ENCODE assay signal across 8 cellular contexts in genomic region chr6:5671162-5671561, GRCh38.
DNase-seq lines count a peak whose midpoint lies in the region; ATAC-seq and TF ChIP-seq lines count a peak whose summit lies in the region.

No MANE protein-coding gene starts in this region.

- no peak overlapping the region for H3K23ac ChIP-seq in IMR-90 (ENCODE audit: low read depth, low read length)

- no peak overlapping the region for H3K27ac ChIP-seq in IMR-90 (ENCODE audit: insufficient read depth, low read length)
- peak overlapping the region in 1 of 2 donors; percentile 71 for H3K27ac ChIP-seq in left lung
- H3K27ac ChIP-seq in uterus, result peak overlapping the region; percentile 7 to 70

- H3K36me3 Mint-ChIP-seq in activated CD8-positive, alpha-beta T cell treated with anti-CD3 and anti-CD28 coated beads for 36 hours (ENCODE audit: low read depth), result peaks cover 8% of the 10 kb centered on the region

- DNase-seq in GM10248 (ENCODE audit: extremely low spot score), result peak; percentile 57
- peak; percentile 71 for DNase-seq in IMR-90
- DNase-seq in activated CD8-positive, alpha-beta T cell treated with anti-CD3 and anti-CD28 coated beads for 36 hours, result peak; percentile 54
- peak in 1 of 2 donors; percentile 40 for DNase-seq in left lung
- peak; percentile 19 to 31 for DNase-seq in uterus
- DNase-seq in NCI-H2227 (lab: John Stamatoyannopoulos, UW; ENCODE audit: unreplicated experiment), result no peak
- DNase-seq in NCI-H2107 treated with DMSO at 0.1 percent for 48 hours (lab: John Stamatoyannopoulos, UW; ENCODE audit: unreplicated experiment), result no peak

- no peaks in the 10 kb centered on the region for H4K20me1 ChIP-seq in IMR-90 (ENCODE audit: insufficient read depth, low read length)

- H2AK9ac ChIP-seq in IMR-90 (replicated peaks; ENCODE audit: low read depth, low read length, poor library complexity), result no peak overlapping the region

- no peak overlapping the region; the same call in 1 of the 2 replicates for H3K14ac ChIP-seq in IMR-90 (replicated peaks; ENCODE audit: low read depth, low read length)

- H2BK15ac ChIP-seq in IMR-90 (ENCODE audit: low read depth, low read length), result no peak overlapping the region

- H3K18ac ChIP-seq in IMR-90 (ENCODE audit: low read depth, low read length), result peak overlapping the region; percentile 63

- CTCF ChIA-PET in GM10248 (lab: Yijun Ruan, JAX), result interaction anchor here (0.8 to 3.4 kb wide), 5 partner anchors 9 to 200 kb away, joined by 3 to 17 read pairs (median 4); no protein-coding TSS in a partner anchor
- CTCF ChIA-PET in IMR-90 (lab: Yijun Ruan, JAX), result interaction anchor here (0.6 to 1.0 kb wide), 2 partner anchors 22 to 164 kb away, joined by 3 to 4 read pairs; no protein-coding TSS in a partner anchor
- CTCF ChIA-PET in activated CD8-positive, alpha-beta T cell treated with anti-CD3 and anti-CD28 coated beads for 36 hours (lab: Charles Lee), result interaction anchor here (0.8 to 1.8 kb wide), 3 partner anchors 9 to 200 kb away, joined by 3 to 9 read pairs (median 4); no protein-coding TSS in a partner anchor

- H4K8ac ChIP-seq in IMR-90 (ENCODE audit: low read depth in 2 of 2, low read length in 2 of 2), result peak overlapping the region; percentile 15 to 38; a peak in 3 of 4 replicates

- POLR2A ChIA-PET in GM10248 (lab: Yijun Ruan, JAX), result no interaction called here
- POLR2A ChIA-PET in IMR-90 (lab: Charles Lee; ENCODE audit: unreplicated experiment), result no interaction called here
- POLR2A ChIA-PET in activated CD8-positive, alpha-beta T cell treated with anti-CD3 and anti-CD28 coated beads for 36 hours (lab: Charles Lee), result no interaction called here

- H3K27me3 Mint-ChIP-seq in activated CD8-positive, alpha-beta T cell treated with anti-CD3 and anti-CD28 coated beads for 36 hours, result no peaks in the 10 kb centered on the region

- peaks cover 50% of the 10 kb centered on the region for H3K4me1 Mint-ChIP-seq in activated CD8-positive, alpha-beta T cell treated with anti-CD3 and anti-CD28 coated beads for 36 hours (ENCODE audit: low read depth)

- no peak for TF ChIP-seq POLR2A in IMR-90 (IDR thresholded peaks at IDR 0.05; ENCODE audit: low read depth, low read length)
- TF ChIP-seq POLR2A in uterus (IDR thresholded peaks at IDR 0.05), result no peak

- H3K4me3 ChIP-seq in IMR-90 (ENCODE audit: insufficient read depth, low read depth, low read length), result no peak overlapping the region
- H3K4me3 ChIP-seq in left lung, result no peak overlapping the region
- H3K4me3 ChIP-seq in uterus, result no peak overlapping the region

- H2AK5ac ChIP-seq in IMR-90 (ENCODE audit: low read depth, low read length), result no peak overlapping the region

- no TSS peak for BruUV-seq in IMR-90 (replicated peaks; lab: Mats Ljungman, UMichigan)

- intact Hi-C loops in IMR-90 (cut with micrococcal nuclease), result no loop called here
- intact Hi-C loops in activated CD8-positive, alpha-beta T cell treated with anti-CD3 and anti-CD28 coated beads for 36 hours (cut with micrococcal nuclease), result no loop called here
- intact Hi-C loops in left lung (cut with DNase I), result no loop called here
- intact Hi-C loops in uterus (cut with DNase I; ENCODE audit: low total_unique reads), result no loop called here

- H2BK5ac ChIP-seq in IMR-90 (ENCODE audit: low read depth, low read length, poor library complexity, severe bottlenecking), result peak overlapping the region; percentile 18

- peak; percentile 42 for ATAC-seq in IMR-90 (ENCODE audit: low read depth)
- peak; percentile 96 for ATAC-seq in activated CD8-positive, alpha-beta T cell treated with anti-CD3 and anti-CD28 coated beads for 36 hours
- peak; percentile 80 for ATAC-seq in left lung
- no peak for ATAC-seq in GM19467 (IDR thresholded peaks at IDR 0.05; ENCODE audit: unreplicated experiment)

- no peaks in the 10 kb centered on the region for H3K9me3 ChIP-seq in IMR-90 (ENCODE audit: control insufficient read depth, insufficient read depth, low read length)
- H3K9me3 ChIP-seq in left lung, result no peaks in the 10 kb centered on the region
- H3K9me3 ChIP-seq in uterus, result no peaks in the 10 kb centered on the region

- peak overlapping the region; percentile 30; the same call in 1 of the 2 replicates for H2BK20ac ChIP-seq in IMR-90 (ENCODE audit: low read depth, low read length)

- H3K9ac ChIP-seq in IMR-90 (ENCODE audit: low read depth, low read length), result no peak overlapping the region

- H4K91ac ChIP-seq in IMR-90 (ENCODE audit: insufficient read depth, low read depth, low read length), result no peak overlapping the region

- H2AFZ ChIP-seq in IMR-90 (replicated peaks; ENCODE audit: low read length, poor library complexity), result peak overlapping the region; percentile 38

- no peak overlapping the region for H3K4ac ChIP-seq in IMR-90 (ENCODE audit: low read depth, low read length)

- H4K5ac ChIP-seq in IMR-90 (ENCODE audit: low read depth, low read length), result peak overlapping the region; percentile 87

- peak overlapping the region; percentile 82 for H3K27ac Mint-ChIP-seq in activated CD8-positive, alpha-beta T cell treated with anti-CD3 and anti-CD28 coated beads for 36 hours

- peaks cover 0 to 7% of the 10 kb centered on the region in 2 experiments; a peak in 1 of 4 replicates for H3K79me1 ChIP-seq in IMR-90 (ENCODE audit: low read depth in 1 of 2, low read length in 2 of 2)

- H3K27me3 ChIP-seq in IMR-90 (ENCODE audit: control insufficient read depth, insufficient read depth, low read length), result no peaks in the 10 kb centered on the region
- H3K27me3 ChIP-seq in left lung, result no peaks in the 10 kb centered on the region
- H3K27me3 ChIP-seq in uterus, result no peaks in the 10 kb centered on the region

- H2BK120ac ChIP-seq in IMR-90 (ENCODE audit: low read depth, low read length), result no peak overlapping the region

- in situ Hi-C loops in IMR-90 (cut with MboI; ENCODE audit: low sequenced_read_pairs), result no loop called here

- no peak for TF ChIP-seq CTCF in GM10248 (IDR thresholded peaks at IDR 0.05; ENCODE audit: control extremely low read depth, extremely low read depth, low read depth, missing control alignments)
- TF ChIP-seq CTCF in IMR-90 (conservative IDR thresholded peaks at IDR 0.05; ENCODE audit: low read depth, low read length), result no peak
- TF ChIP-seq CTCF in activated CD8-positive, alpha-beta T cell treated with anti-CD3 and anti-CD28 coated beads for 36 hours (IDR thresholded peaks at IDR 0.05), result no peak
- TF ChIP-seq CTCF in left lung (IDR thresholded peaks at IDR 0.05), result no peak
- TF ChIP-seq CTCF in uterus (IDR thresholded peaks at IDR 0.05), result no peak

- peaks cover 3% of the 10 kb centered on the region for H3K9me3 Mint-ChIP-seq in activated CD8-positive, alpha-beta T cell treated with anti-CD3 and anti-CD28 coated beads for 36 hours

- no peak for TF ChIP-seq RAD21 in IMR-90 (IDR thresholded peaks at IDR 0.05; ENCODE audit: low read length)

- no CpG with 5 or more reads among the region's 5 CpGs for WGBS in IMR-90 (ENCODE audit: extremely low coverage in 2 of 2, insufficient read length in 1 of 2), 2 experiments

- dilution Hi-C loops in IMR-90 (cut with HindIII; ENCODE audit: low sequenced_read_pairs, unreplicated experiment), result no loop called here

- H3K4me1 ChIP-seq in IMR-90 (ENCODE audit: control insufficient read depth, insufficient read depth, low read length) (peaks cover 22% of the 10 kb centered on the region), left lung (peaks cover 8 to 39% of the 10 kb centered on the region in 2 donors), uterus (peaks cover 0 to 9% of the 10 kb centered on the region in 2 donors)

- H3K36me3 ChIP-seq in IMR-90 (ENCODE audit: control insufficient read depth, insufficient read depth, low read length) (no peaks in the 10 kb centered on the region), left lung (no peaks in the 10 kb centered on the region), uterus (no peaks in the 10 kb centered on the region)

- H3K4me2 ChIP-seq in IMR-90 (ENCODE audit: low read depth, low read length), result no peak overlapping the region

- peak overlapping the region; percentile 50 for H3K4me3 Mint-ChIP-seq in activated CD8-positive, alpha-beta T cell treated with anti-CD3 and anti-CD28 coated beads for 36 hours

- no peak overlapping the region for H3K56ac ChIP-seq in IMR-90 (ENCODE audit: extremely low read depth, insufficient read depth, low read length)

- peaks cover 11% of the 10 kb centered on the region for H3K9me1 ChIP-seq in IMR-90 (ENCODE audit: insufficient read depth, low read length)

TF ChIP-seq in IMR-90, 13 proteins besides CTCF, POLR2A, EP300 and RAD21:
- TF ChIP-seq CHD1 (IDR thresholded peaks at IDR 0.05; ENCODE audit: low read depth, low read length) (no peak), CEBPB (IDR thresholded peaks at IDR 0.05; ENCODE audit: low read depth, low read length) (peak; percentile 75)

Comparison
In these comparisons a context has a peak if more than half of its experiments do, and no peak if none do; other contexts are left out.
1. DNase-seq: peak in GM10248 (single experiment), IMR-90 (single experiment), activated CD8-positive, alpha-beta T cell treated with anti-CD3 and anti-CD28 coated beads for 36 hours (single experiment) and uterus (2 of 2); none in NCI-H2227 (single experiment) and NCI-H2107 treated with DMSO at 0.1 percent for 48 hours (single experiment).